In genomic region chr9:131654857-131655577, GRCh38 we compare ENCODE assay signal across 10 cellular contexts.
DNase-seq lines count a peak whose midpoint lies in the region; ATAC-seq, FAIRE-seq and TF ChIP-seq lines count a peak whose summit lies in the region.
"Had no signal": no experiment of that assay in that cellular context is flagged by ENCODE, and none has a peak within 500 bp of the region (broad histone marks: within the 10 kb centered on the region; RNA-seq: fewer than 3 reads in every experiment).

No MANE protein-coding gene starts in this region.

- WGBS in endodermal cell (ENCODE audit: insufficient coverage in 1 of 2, insufficient read length in 1 of 2), 2 experiments: 81 to 92% methylated on average over 4 to 7 of the region's 7 CpGs

- H3K36me3 Mint-ChIP-seq in endodermal cell (ENCODE audit: low read depth): peaks cover 9% of the 10 kb centered on the region

- H3K9ac ChIP-seq in endodermal cell (ENCODE audit: extremely low read depth, low read length, poor library complexity, severe bottlenecking): no peak overlapping the region

- no peak for TF ChIP-seq CTCF in endodermal cell (conservative IDR thresholded peaks at IDR 0.05)
- TF ChIP-seq CTCF in GM10266 (IDR thresholded peaks at IDR 0.05; ENCODE audit: control insufficient read depth, insufficient read depth, low read depth, missing control alignments): no peak

- no peaks in the 10 kb centered on the region for H3K9me3 Mint-ChIP-seq in endodermal cell
- H3K9me3 Mint-ChIP-seq: activated naive CD8-positive, alpha-beta T cell treated with anti-CD3 and anti-CD28 coated beads, Interleukin-2, amount 10 ng/mL, durations not matched to agents 7 days and 5 days had no signal

- no peak overlapping the region for H3K4me3 Mint-ChIP-seq in endodermal cell
- H3K4me3 Mint-ChIP-seq: activated naive CD8-positive, alpha-beta T cell treated with anti-CD3 and anti-CD28 coated beads, Interleukin-2, amount 10 ng/mL, durations not matched to agents 7 days and 5 days had no signal

- H3K27ac ChIP-seq in endodermal cell (ENCODE audit: low read depth, low read length): no peak overlapping the region
- peak overlapping the region in 12 of 21 experiments; percentile 18 to 84 (median 68) for H3K27ac ChIP-seq in skin epidermis
- H3K27ac ChIP-seq: VCaP had no signal

- H3K27ac Mint-ChIP-seq in endodermal cell: peak overlapping the region; percentile 32
- H3K27ac Mint-ChIP-seq: activated naive CD8-positive, alpha-beta T cell treated with anti-CD3 and anti-CD28 coated beads, Interleukin-2, amount 10 ng/mL, durations not matched to agents 7 days and 5 days had no signal

- no peaks in the 10 kb centered on the region for H3K27me3 Mint-ChIP-seq in endodermal cell (ENCODE audit: insufficient read depth)
- H3K27me3 Mint-ChIP-seq: activated naive CD8-positive, alpha-beta T cell treated with anti-CD3 and anti-CD28 coated beads, Interleukin-2, amount 10 ng/mL, durations not matched to agents 7 days and 5 days had no signal

- peaks cover 9% of the 10 kb centered on the region for H3K36me3 ChIP-seq in endodermal cell (ENCODE audit: control insufficient read depth, insufficient read depth, low read length)

- no peaks in the 10 kb centered on the region for H3K9me3 ChIP-seq in endodermal cell (ENCODE audit: control insufficient read depth, low read length)

- no peaks in the 10 kb centered on the region for H3K27me3 ChIP-seq in endodermal cell (ENCODE audit: control insufficient read depth, insufficient read depth, low read length, poor library complexity, severe bottlenecking)

- no peak for DNase-seq in GM18507 (ENCODE audit: extremely low spot score, insufficient read length, low read depth)
- peak; percentile 34 for DNase-seq in NCI-H526 treated with DMSO at 0.1 percent for 48 hours (lab: John Stamatoyannopoulos, UW)
- no peak for DNase-seq in endodermal cell
- no peak for DNase-seq in D341Med (ENCODE audit: low spot score)
- DNase-seq in GM10266 (ENCODE audit: extremely low spot score): no peak
- DNase-seq: activated naive CD8-positive, alpha-beta T cell treated with anti-CD3 and anti-CD28 coated beads, Interleukin-2, amount 10 ng/mL, durations not matched to agents 7 days and 5 days; NCI-H82 had no signal

- peaks cover 3% of the 10 kb centered on the region for H3K4me1 ChIP-seq in endodermal cell (ENCODE audit: control insufficient read depth, insufficient read depth, low read length)

- FAIRE-seq in GM18507 (lab: Jason Lieb, UNC): peak; percentile 39

- no peak for ATAC-seq in GM18511 (IDR thresholded peaks at IDR 0.05; ENCODE audit: unreplicated experiment)

- H3K4me3 ChIP-seq in endodermal cell (ENCODE audit: low read length): no peak overlapping the region
- no peak overlapping the region for H3K4me3 ChIP-seq in skin epidermis

- H3K4me1 Mint-ChIP-seq in endodermal cell: peaks cover 37% of the 10 kb centered on the region
